In genomic region chr5:106739127-106739526, GRCh38 we compare ENCODE assay signal across 27 cellular contexts.
"Had no signal": no experiment of that assay in that cellular context is flagged by ENCODE, and none has a peak within 500 bp of the region (broad histone marks: within the 10 kb centered on the region; RNA-seq: fewer than 3 reads in every experiment).

No MANE protein-coding gene starts in this region.

- FAIRE-seq: astrocyte, TTC549 had no signal

- H3K4me1 ChIP-seq: adrenal gland, body of pancreas, breast epithelium, SJSA1 had no signal

- DNase-seq: activated CD4-positive, alpha-beta memory T cell treated with anti-CD3 and anti-CD28 coated beads for 36 hours; activated CD4-positive, alpha-beta T cell treated with anti-CD3 and anti-CD28 coated beads for 4 hours; activated CD4-positive, alpha-beta T cell treated with anti-CD3 and anti-CD28 coated beads, Interleukin-2, amount 50 U/mL, for 1 hour; activated CD8-positive, alpha-beta memory T cell treated with anti-CD3 and anti-CD28 coated beads, Interleukin-2, amount 50 U/mL, for 4 hours; activated gamma-delta T cell treated with Interleukin-2 at 50 U/mL for 16 hours; activated naive CD4-positive, alpha-beta T cell treated with anti-CD3 and anti-CD28 coated beads for 36 hours; activated T-cell treated with anti-CD3 and anti-CD28 coated beads for 4 hours; activated T-cell treated with anti-CD3 and anti-CD28 coated beads, Interleukin-2, amount 50 U/mL, for 4 hours; adrenal gland; body of pancreas; Karpas-422; NCI-H1105 treated with DMSO at 0.1 percent for 48 hours; NCI-H1436 treated with DMSO at 0.1 percent for 48 hours; NCI-H1694 treated with DMSO at 0.1 percent for 48 hours; NCI-H2029; NCI-H345; NCI-H524 treated with DMSO at 0.1 percent for 48 hours; RPMI8226; SHP77 treated with DMSO at 0.1 percent for 48 hours; SK-N-SH had no signal

- H3K27ac ChIP-seq: adrenal gland, body of pancreas, breast epithelium, SJSA1 had no signal

- H3K4me3 ChIP-seq: adrenal gland, body of pancreas, breast epithelium, SJSA1 had no signal

- ATAC-seq: activated CD4-positive, CD25-positive, alpha-beta regulatory T cell treated with anti-CD3 and anti-CD28 coated beads, Interleukin-2, amount 50 U/mL, for 24 hours; activated naive CD4-positive, alpha-beta T cell treated with anti-CD3 and anti-CD28 coated beads, Interleukin-2, amount 50 U/mL, for 72 hours; activated T-cell treated with anti-CD3 and anti-CD28 coated beads, Interleukin-2, amount 50 U/mL, for 4 hours; body of pancreas; Panc1 had no signal

- H3K9ac ChIP-seq: SK-N-SH had no signal

- H3K27me3 ChIP-seq: adrenal gland, body of pancreas, breast epithelium, SJSA1 had no signal

- H3K4me2 ChIP-seq: SK-N-SH had no signal

- H3K36me3 ChIP-seq: adrenal gland, breast epithelium, SJSA1 had no signal

- H3K9me3 ChIP-seq: adrenal gland, body of pancreas, SJSA1, SK-N-SH had no signal
